Comparison of ENCODE assay signal across 26 cellular contexts in genomic region chr2:237612527-237613357, GRCh38. TPM values are rescaled to one million over a fixed set of nuclear protein-coding genes. Genes with fewer than 3 reads are reported as not detected.
DNase-seq lines count a peak whose midpoint lies in the region; ATAC-seq, FAIRE-seq and TF ChIP-seq lines count a peak whose summit lies in the region.
"Had no signal": no experiment of that assay in that cellular context is flagged by ENCODE, and none has a peak within 500 bp of the region (broad histone marks: within the 10 kb centered on the region; RNA-seq: fewer than 3 reads in every experiment).

No MANE protein-coding gene starts in this region.

- H3K36me3 Mint-ChIP-seq in activated naive CD8-positive, alpha-beta T cell treated with anti-CD3 and anti-CD28 coated beads, Interleukin-2, amount 50 U/mL, for 24 hours (ENCODE audit: low read depth): no peaks in the 10 kb centered on the region
- H3K36me3 Mint-ChIP-seq: CD4-positive, alpha-beta memory T cell had no signal

- H3K27me3 ChIP-seq in HUES64 (ENCODE audit: insufficient read depth, low read length) (no peaks in the 10 kb centered on the region), H1 (replicated peaks in 1 of 4; ENCODE audit: control insufficient read depth in 3 of 4, extremely low read depth in 1 of 4, insufficient read depth in 3 of 4, low read length in 3 of 4) (no peaks in the 10 kb centered on the region; a peak in 1 of 7 replicates), mesendoderm (ENCODE audit: insufficient read depth, low read length, poor library complexity) (no peaks in the 10 kb centered on the region), mammary epithelial cell (ENCODE audit: insufficient read depth, low read length) (no peaks in the 10 kb centered on the region)
- H3K27me3 ChIP-seq: BE2C, Peyer's patch had no signal

- DNase-seq in H1 (ENCODE audit: low read depth in 1 of 2, low spot score in 2 of 2): no peak
- no peak for DNase-seq in mesendoderm
- no peak for DNase-seq in mammary epithelial cell
- DNase-seq in activated naive CD8-positive, alpha-beta T cell treated with anti-CD3 and anti-CD28 coated beads, Interleukin-2, amount 50 U/mL, for 24 hours: no peak
- no peak for DNase-seq in NCI-H1694 (lab: John Stamatoyannopoulos, UW)
- DNase-seq in T-helper 9 cell: no peak
- DNase-seq: BE2C; CD4-positive, alpha-beta memory T cell; DMS153; Karpas-422; MV-4-11; NCI-H1105 treated with DMSO at 0.1 percent for 48 hours; NCI-H2081; NCI-H2171; NCI-H345; NCI-H524 treated with DMSO at 0.1 percent for 48 hours; Peyer's patch had no signal

- no peaks in the 10 kb centered on the region for H3K79me2 ChIP-seq in H1 (ENCODE audit: control insufficient read depth in 1 of 2, insufficient read depth in 2 of 2, low read length in 2 of 2)
- H3K79me2 ChIP-seq in mesendoderm (ENCODE audit: control insufficient read depth, insufficient read depth, low read length): no peaks in the 10 kb centered on the region
- no peaks in the 10 kb centered on the region for H3K79me2 ChIP-seq in mammary epithelial cell (ENCODE audit: insufficient read depth, low read length)

- H4K8ac ChIP-seq in H1 (ENCODE audit: extremely low read depth, insufficient read depth, low read length) (no peak overlapping the region), mesendoderm (ENCODE audit: low read depth, low read length) (no peak overlapping the region)

- intact Hi-C loops in mammary epithelial cell (cut with micrococcal nuclease): no loop called here

- H3K23ac ChIP-seq in H1 (ENCODE audit: insufficient read length): no peak overlapping the region
- H3K23ac ChIP-seq in mesendoderm (ENCODE audit: low read length): no peak overlapping the region

- peak overlapping the region; percentile 86 for H2BK12ac ChIP-seq in H1 (ENCODE audit: low read depth, low read length)

- no peak overlapping the region for H3K4me3 Mint-ChIP-seq in activated naive CD8-positive, alpha-beta T cell treated with anti-CD3 and anti-CD28 coated beads, Interleukin-2, amount 50 U/mL, for 24 hours
- H3K4me3 Mint-ChIP-seq: CD4-positive, alpha-beta memory T cell had no signal

- in situ Hi-C loops in mammary epithelial cell (cut with MboI; ENCODE audit: low sequenced_read_pairs in 2 of 2): no loop called here

- no peak for ATAC-seq in activated naive CD8-positive, alpha-beta T cell treated with anti-CD3 and anti-CD28 coated beads, Interleukin-2, amount 50 U/mL, for 24 hours

- TF ChIP-seq CTCF in H1 (IDR thresholded peaks at IDR 0.05; ENCODE audit: control extremely low read depth in 1 of 3, insufficient read depth in 1 of 3, low read depth in 1 of 3, low read length in 3 of 3): no peak
- TF ChIP-seq CTCF in mammary epithelial cell (conservative IDR thresholded peaks at IDR 0.05 in 1 of 2, IDR thresholded peaks at IDR 0.05 in 1 of 2; ENCODE audit: extremely low read depth in 1 of 2, insufficient read depth in 1 of 2, low read depth in 1 of 2, low read length in 2 of 2): no peak

- H4K5ac ChIP-seq in H1 (ENCODE audit: insufficient read length, low read depth, low read length) (peak overlapping the region; percentile 79), mesendoderm (ENCODE audit: low read length) (no peak overlapping the region)

- H3K4me3 ChIP-seq in HUES64 (ENCODE audit: low read length): no peak overlapping the region
- no peak overlapping the region for H3K4me3 ChIP-seq in H1 (ENCODE audit: extremely low read depth in 1 of 4, insufficient read depth in 2 of 4, low read depth in 3 of 4, low read length in 4 of 4)
- H3K4me3 ChIP-seq in mesendoderm (ENCODE audit: low read length): no peak overlapping the region
- H3K4me3 ChIP-seq in mammary epithelial cell (replicated peaks in 1 of 3; ENCODE audit: insufficient read depth in 1 of 3, low read depth in 2 of 3, low read length in 3 of 3): no peak overlapping the region
- H3K4me3 ChIP-seq: A549, HAP-1, Peyer's patch had no signal

- H3K56ac ChIP-seq in H1 (replicated peaks; ENCODE audit: insufficient read length, low read depth, low read length): no peak overlapping the region
- peak overlapping the region; percentile 86 for H3K56ac ChIP-seq in mesendoderm (ENCODE audit: low read length)

- WGBS in HUES64: 75% methylated on average over 10 of the region's 10 CpGs
- WGBS in H1 (ENCODE audit: extremely low coverage in 1 of 2, insufficient coverage in 1 of 2, insufficient read length in 1 of 2, insufficient replicate concordance in 2 of 2, low coverage in 1 of 2, low lambda C conversion rate in 2 of 2, missing lambda C conversion rate in 1 of 2), 2 experiments: 87% methylated on average over 10 of the region's 10 CpGs; no CpG with 5 or more reads in 1 of the 2 experiments
- no CpG with 5 or more reads among the region's 10 CpGs for WGBS in mesendoderm (ENCODE audit: extremely low coverage, insufficient coverage, low lambda C conversion rate)
- whole genome bisulfite sequencing in mammary epithelial cell (ENCODE audit: low coverage, missing lambda C conversion rate): 66% methylated on average over 9 of the region's 10 CpGs

- H3K9ac ChIP-seq in ES-I3 (ENCODE audit: low read depth, low read length) (peak overlapping the region; percentile 22; the same call in 1 of the 2 replicates), HUES64 (ENCODE audit: low read depth, low read length) (peak overlapping the region; percentile 54), H1 (replicated peaks in 1 of 4; ENCODE audit: extremely low read depth in 1 of 4, low read depth in 3 of 4, low read length in 3 of 4) (no peak overlapping the region; a peak in 1 of 7 replicates), mesendoderm (ENCODE audit: low read length) (peak overlapping the region; percentile 45), mammary epithelial cell (ENCODE audit: insufficient read depth, low read length) (no peak overlapping the region)

- H4K91ac ChIP-seq in H1 (replicated peaks; ENCODE audit: insufficient read length, low read length): peak overlapping the region; percentile 99

- TF ChIP-seq POLR2A in H1 (IDR thresholded peaks at IDR 0.05; ENCODE audit: control extremely low read depth in 1 of 2, low read depth in 2 of 2, low read length in 2 of 2): no peak

- H3K27ac Mint-ChIP-seq in activated naive CD8-positive, alpha-beta T cell treated with anti-CD3 and anti-CD28 coated beads, Interleukin-2, amount 50 U/mL, for 24 hours: no peak overlapping the region

- H2BK5ac ChIP-seq in H1 (ENCODE audit: low read depth, low read length) (peak overlapping the region; percentile 97), mesendoderm (ENCODE audit: low read length) (peak overlapping the region; percentile 97)

- peak overlapping the region; percentile 93; the same call in 1 of the 2 replicates for H3K18ac ChIP-seq in H1 (ENCODE audit: extremely low read depth, low read length)
- H3K18ac ChIP-seq in mesendoderm (ENCODE audit: low read length): peak overlapping the region; percentile 55

- TF ChIP-seq RAD21 in H1 (IDR thresholded peaks at IDR 0.05 in 1 of 2, conservative IDR thresholded peaks at IDR 0.05 in 1 of 2; ENCODE audit: low read depth in 2 of 2, low read length in 2 of 2): no peak

- H3K4me1 Mint-ChIP-seq in activated naive CD8-positive, alpha-beta T cell treated with anti-CD3 and anti-CD28 coated beads, Interleukin-2, amount 50 U/mL, for 24 hours: peaks cover 24% of the 10 kb centered on the region

- no peak for TF ChIP-seq EP300 in H1 (IDR thresholded peaks at IDR 0.05; ENCODE audit: borderline replicate concordance in 1 of 2, low read depth in 2 of 2, low read length in 2 of 2)

- peak overlapping the region; percentile 97 for H2BK20ac ChIP-seq in H1 (ENCODE audit: low read length)

- H3K4me1 ChIP-seq in ES-I3 (ENCODE audit: insufficient read depth, low read length): peaks cover 43% of the 10 kb centered on the region
- peaks cover 36% of the 10 kb centered on the region for H3K4me1 ChIP-seq in HUES64 (ENCODE audit: insufficient read depth, low read length)
- H3K4me1 ChIP-seq in H1 (replicated peaks in 1 of 4; ENCODE audit: control insufficient read depth in 3 of 4, insufficient read depth in 4 of 4, low read length in 3 of 4): peaks cover 9 to 21% (median 17%) of the 10 kb centered on the region in 4 experiments
- peaks cover 29% of the 10 kb centered on the region for H3K4me1 ChIP-seq in mesendoderm (ENCODE audit: control insufficient read depth, low read depth, low read length)
- no peaks in the 10 kb centered on the region for H3K4me1 ChIP-seq in mammary epithelial cell (ENCODE audit: insufficient read depth, low read length)
- H3K4me1 ChIP-seq: BE2C, HAP-1 had no signal

- no peak for FAIRE-seq in H1 (lab: Jason Lieb, UNC)
- FAIRE-seq: A549, G401.6 had no signal

- CTCF ChIA-PET in H1 (lab: Charles Lee; ENCODE audit: partially characterized antibody): interaction anchor here (0.7 to 4.4 kb wide), 13 partner anchors 11 to 112 kb away, joined by 3 to 63 read pairs (median 6); no protein-coding TSS in a partner anchor
- CTCF ChIA-PET in mammary epithelial cell (lab: Charles Lee; ENCODE audit: low non-redundant PET): no interaction called here

- peak overlapping the region; percentile 87 for H3K27ac ChIP-seq in HUES64 (ENCODE audit: low read depth, low read length)
- no peak overlapping the region for H3K27ac ChIP-seq in H1 (ENCODE audit: low read depth, low read length)
- H3K27ac ChIP-seq in mesendoderm (ENCODE audit: low read depth, low read length): peak overlapping the region; percentile 53
- H3K27ac ChIP-seq in mammary epithelial cell (ENCODE audit: insufficient read depth, low read depth, low read length): no peak overlapping the region
- H3K27ac ChIP-seq: Peyer's patch had no signal

- no peaks in the 10 kb centered on the region for H3K79me1 ChIP-seq in H1 (ENCODE audit: low read depth, low read length)
- no peaks in the 10 kb centered on the region for H3K79me1 ChIP-seq in mesendoderm (ENCODE audit: low read length)

- no peak overlapping the region for H3K14ac ChIP-seq in H1 (ENCODE audit: insufficient read length)

- H3K4me2 ChIP-seq in H1 (ENCODE audit: insufficient read depth in 1 of 2, low read depth in 2 of 2, low read length in 2 of 2) (no peak overlapping the region), mesendoderm (ENCODE audit: low read length) (no peak overlapping the region), mammary epithelial cell (ENCODE audit: insufficient read depth, low read depth, low read length) (no peak overlapping the region)
- H3K4me2 ChIP-seq: A549 had no signal

- H3K4ac ChIP-seq in H1 (replicated peaks; ENCODE audit: insufficient read length, low read depth, low read length): peak overlapping the region; percentile 92
- H3K4ac ChIP-seq in mesendoderm (ENCODE audit: low read depth, low read length): peak overlapping the region; percentile 85

- H2BK120ac ChIP-seq in H1 (replicated peaks; ENCODE audit: low read depth, low read length): peak overlapping the region; percentile 99
- H2BK120ac ChIP-seq in mesendoderm (ENCODE audit: low read depth, low read length): peak overlapping the region; percentile 75

- no peaks in the 10 kb centered on the region for H3K23me2 ChIP-seq in H1 (ENCODE audit: low read depth, low read length)

- H2BK15ac ChIP-seq in H1 (ENCODE audit: low read length) (peak overlapping the region; percentile 25; the same call in 1 of the 2 replicates), mesendoderm (replicated peaks; ENCODE audit: low read depth) (no peak overlapping the region)

- peak overlapping the region; percentile 88; the same call in 1 of the 2 replicates for H2AK5ac ChIP-seq in H1 (ENCODE audit: low read depth, low read length)
- H2AK5ac ChIP-seq in mesendoderm (ENCODE audit: low read length): peak overlapping the region; percentile 86

- H3K36me3 ChIP-seq in ES-I3 (ENCODE audit: insufficient read depth, low read length) (no peaks in the 10 kb centered on the region), HUES64 (ENCODE audit: insufficient read depth, low read length) (no peaks in the 10 kb centered on the region), H1 (ENCODE audit: control insufficient read depth in 2 of 4, insufficient read depth in 4 of 4, low read length in 3 of 4) (no peaks in the 10 kb centered on the region), mesendoderm (ENCODE audit: control insufficient read depth, insufficient read depth, low read length) (no peaks in the 10 kb centered on the region), mammary epithelial cell (ENCODE audit: insufficient read depth, low read length) (no peaks in the 10 kb centered on the region)
- H3K36me3 ChIP-seq: BE2C, HAP-1, Peyer's patch had no signal

- no peak overlapping the region for H2AFZ ChIP-seq in H1 (ENCODE audit: low read length)
- H2AFZ ChIP-seq in mammary epithelial cell (ENCODE audit: low read depth, low read length): no peak overlapping the region

- no peaks in the 10 kb centered on the region for H3K9me3 ChIP-seq in ES-I3 (ENCODE audit: control insufficient read depth, insufficient read depth, low read length)
- H3K9me3 ChIP-seq in HUES64 (ENCODE audit: insufficient read depth, low read depth, low read length): no peaks in the 10 kb centered on the region
- H3K9me3 ChIP-seq in H1 (ENCODE audit: insufficient read depth in 2 of 2, low read depth in 1 of 2, low read length in 1 of 2): no peaks in the 10 kb centered on the region
- no peaks in the 10 kb centered on the region for H3K9me3 ChIP-seq in mammary epithelial cell (replicated peaks; ENCODE audit: insufficient read depth, low read length)
- H3K9me3 ChIP-seq: A549, BE2C, HAP-1, Peyer's patch had no signal

- H3K9me3 Mint-ChIP-seq in activated naive CD8-positive, alpha-beta T cell treated with anti-CD3 and anti-CD28 coated beads, Interleukin-2, amount 50 U/mL, for 24 hours: no peaks in the 10 kb centered on the region
- H3K9me3 Mint-ChIP-seq: CD4-positive, alpha-beta memory T cell had no signal

- BruUV-seq in mammary epithelial cell (replicated peaks; lab: Mats Ljungman, UMichigan): no TSS peak

- no peaks in the 10 kb centered on the region for H3K27me3 Mint-ChIP-seq in activated naive CD8-positive, alpha-beta T cell treated with anti-CD3 and anti-CD28 coated beads, Interleukin-2, amount 50 U/mL, for 24 hours
- H3K27me3 Mint-ChIP-seq: CD4-positive, alpha-beta memory T cell had no signal

- H4K20me1 ChIP-seq in H1 (replicated peaks in 1 of 2; ENCODE audit: control insufficient read depth in 1 of 2, insufficient read depth in 2 of 2, low read length in 2 of 2) (no peaks in the 10 kb centered on the region), mammary epithelial cell (ENCODE audit: insufficient read depth, low read length) (no peaks in the 10 kb centered on the region)

- POLR2A ChIA-PET in H1 (lab: Charles Lee; ENCODE audit: partially characterized antibody): interaction anchor here (0.8 to 6.3 kb wide), 8 partner anchors 8 to 79 kb away, joined by 3 to 51 read pairs (median 18); partner anchors contain the start of genes LRRFIP1 and RAB17

- dilution Hi-C loops in mammary epithelial cell (cut with HindIII; ENCODE audit: low sequenced_read_pairs): no loop called here

RNA-seq across cellular contexts. Expression of gene LRRFIP1, which starts 14.6 kb away (rescaled TPM):
- polyA plus RNA-seq in HUES64 (2013, experiment 1 of 2): 45.2 TPM
- polyA plus RNA-seq in HUES64 (2013, experiment 2 of 2): 53.3 TPM
- total RNA-seq in H1 (2021; fragmentation: NEBNext Ultra II Directional; extraction: Animal tissue kit (Norgen Biotek cat#: 25700)): 68.6 and 75.8 TPM in 2 replicates
- polyA plus RNA-seq in H1 (2011; rRNA removed) (12.1 and 13.8 TPM in 2 replicates), mammary epithelial cell (71.9 TPM)
- polyA plus RNA-seq in H1 (2011; cell fraction: cytosol; rRNA removed): 25.4 TPM
- polyA plus RNA-seq in H1 (2011; cell fraction: nucleus; rRNA removed): 26.6 TPM
- polyA plus RNA-seq in H1 (2012, experiment 1 of 2): 33.6 to 61.3 TPM (median 38.1 TPM) in 4 replicates
- polyA plus RNA-seq in H1 (2012, experiment 2 of 2): 4.3 TPM
- polyA plus RNA-seq in H1 (2013, experiment 1 of 2): 98.5 TPM
- 87.2 TPM for polyA plus RNA-seq in H1 (2013, experiment 2 of 2)
- 18.7 and 22.1 TPM in 2 replicates for polyA minus RNA-seq in H1 (2011; rRNA and poly(A)+ RNA removed)
- 18.1 TPM for polyA minus RNA-seq in H1 (2011; cell fraction: cytosol; rRNA and poly(A)+ RNA removed)
- 46.1 TPM for polyA minus RNA-seq in H1 (2011; cell fraction: nucleus; rRNA and poly(A)+ RNA removed)
- polyA plus RNA-seq in mesendoderm (2013, experiment 1 of 2): 86.5 TPM
- polyA plus RNA-seq in mesendoderm (2013, experiment 2 of 2): 91.0 TPM
- total RNA-seq in mammary epithelial cell: 100 to 1,000 TPM in 1 of 2 donors, 10 to 100 TPM in 1; 69.8 to 188 TPM
- polyA minus RNA-seq in mammary epithelial cell: 58.4 TPM

RNA-seq across cellular contexts. Expression of gene RAB17, which starts 22.2 kb away (rescaled TPM):
- polyA plus RNA-seq in HUES64 (2013, experiment 1 of 2): 8.4 TPM
- polyA plus RNA-seq in HUES64 (2013, experiment 2 of 2): 14.5 TPM
- total RNA-seq in H1 (2021; fragmentation: NEBNext Ultra II Directional; extraction: Animal tissue kit (Norgen Biotek cat#: 25700)): 83.4 and 83.8 TPM in 2 replicates
- polyA plus RNA-seq in H1 (2011; rRNA removed) (42.6 and 61.3 TPM in 2 replicates), mammary epithelial cell (12.8 TPM)
- 101 TPM for polyA plus RNA-seq in H1 (2011; cell fraction: cytosol; rRNA removed)
- polyA plus RNA-seq in H1 (2011; cell fraction: nucleus; rRNA removed): 167 TPM
- polyA plus RNA-seq in H1 (2012, experiment 1 of 2): 84.7 to 102 TPM (median 94.1 TPM) in 4 replicates
- 63.0 TPM for polyA plus RNA-seq in H1 (2012, experiment 2 of 2)
- 232 TPM for polyA plus RNA-seq in H1 (2013, experiment 1 of 2)
- 228 TPM for polyA plus RNA-seq in H1 (2013, experiment 2 of 2)
- polyA minus RNA-seq in H1 (2011; rRNA and poly(A)+ RNA removed): 46.1 and 50.2 TPM in 2 replicates
- polyA minus RNA-seq in H1 (2011; cell fraction: cytosol; rRNA and poly(A)+ RNA removed): 25.8 TPM
- polyA minus RNA-seq in H1 (2011; cell fraction: nucleus; rRNA and poly(A)+ RNA removed): 47.1 TPM
- polyA plus RNA-seq in mesendoderm (2013, experiment 1 of 2): 111 TPM
- 108 TPM for polyA plus RNA-seq in mesendoderm (2013, experiment 2 of 2)
- 1 to 10 TPM; 7.2 to 8.9 TPM for total RNA-seq in mammary epithelial cell
- polyA minus RNA-seq in mammary epithelial cell: 20.4 TPM
- total RNA-seq: CD4-positive, alpha-beta memory T cell; HT1080; OCI-LY7 had no signal
- polyA plus RNA-seq: CD4-positive, alpha-beta memory T cell had no signal

RNA-seq across cellular contexts. Expression of gene PRLH, which starts 46.4 kb away (rescaled TPM):
- not detected for polyA plus RNA-seq in HUES64 (2013, experiment 1 of 2)
- polyA plus RNA-seq in HUES64 (2013, experiment 2 of 2): not detected
- not detected in 2 replicates for total RNA-seq in H1 (2021; fragmentation: NEBNext Ultra II Directional; extraction: Animal tissue kit (Norgen Biotek cat#: 25700))
- not detected in 2 replicates for polyA plus RNA-seq in H1 (2011; rRNA removed)
- not detected for polyA plus RNA-seq in H1 (2011; cell fraction: cytosol; rRNA removed)
- polyA plus RNA-seq in H1 (2011; cell fraction: nucleus; rRNA removed): not detected
- polyA plus RNA-seq in H1 (2012, experiment 1 of 2): not detected in 4 replicates
- not detected for polyA plus RNA-seq in H1 (2012, experiment 2 of 2)
- polyA plus RNA-seq in H1 (2013, experiment 1 of 2): not detected
- polyA plus RNA-seq in H1 (2013, experiment 2 of 2): not detected
- polyA minus RNA-seq in H1 (2011; rRNA and poly(A)+ RNA removed): not detected in 2 replicates
- polyA minus RNA-seq in H1 (2011; cell fraction: cytosol; rRNA and poly(A)+ RNA removed): not detected
- polyA minus RNA-seq in H1 (2011; cell fraction: nucleus; rRNA and poly(A)+ RNA removed): not detected
- polyA plus RNA-seq in mesendoderm (2013, experiment 1 of 2): not detected
- polyA plus RNA-seq in mesendoderm (2013, experiment 2 of 2): not detected
- total RNA-seq in mammary epithelial cell: not detected
- not detected for polyA plus RNA-seq in mammary epithelial cell
- not detected for polyA minus RNA-seq in mammary epithelial cell
- total RNA-seq: CD4-positive, alpha-beta memory T cell; HT1080; M059J; OCI-LY7; Peyer's patch; SK-MEL-5 had no signal
- polyA plus RNA-seq: A549; CD4-positive, alpha-beta memory T cell had no signal

Comparison
In these comparisons a context has a peak if more than half of its experiments do, and no peak if none do; other contexts are left out.
1. H3K9ac ChIP-seq: peak in ES-I3 (single experiment), HUES64 (single experiment) and mesendoderm (single experiment); none in H1 (0 of 4) and mammary epithelial cell (single experiment).
2. H3K27ac ChIP-seq: peak in HUES64 (single experiment) and mesendoderm (single experiment); none in H1 (single experiment) and mammary epithelial cell (single experiment).